ENCODE assay signal across 12 cellular contexts in genomic region chr1:234554478-234555311, GRCh38. TPM values are rescaled to one million over a fixed set of nuclear protein-coding genes. Genes with fewer than 3 reads are reported as not detected.
DNase-seq lines count a peak whose midpoint lies in the region; ATAC-seq and TF ChIP-seq lines count a peak whose summit lies in the region.
"Had no signal": no experiment of that assay in that cellular context is flagged by ENCODE, and none has a peak within 500 bp of the region (broad histone marks: within the 10 kb centered on the region; RNA-seq: fewer than 3 reads in every experiment).

No MANE protein-coding gene starts in this region.

- dilution Hi-C loops in IMR-90 (cut with HindIII; ENCODE audit: low sequenced_read_pairs, unreplicated experiment): no loop called here

- H3K79me1 ChIP-seq in IMR-90 (ENCODE audit: low read depth in 1 of 2, low read length in 2 of 2): no peaks in the 10 kb centered on the region

- no TSS peak for BruUV-seq in IMR-90 (replicated peaks; lab: Mats Ljungman, UMichigan)

- H3K14ac ChIP-seq in IMR-90 (replicated peaks; ENCODE audit: low read depth, low read length): peak overlapping the region; percentile 69; the same call in 1 of the 2 replicates

- no peak for TF ChIP-seq RAD21 in IMR-90 (IDR thresholded peaks at IDR 0.05; ENCODE audit: low read length)

- H3K27me3 ChIP-seq in IMR-90 (ENCODE audit: control insufficient read depth, insufficient read depth, low read length): no peaks in the 10 kb centered on the region
- H3K27me3 ChIP-seq in rectal smooth muscle tissue (ENCODE audit: control insufficient read depth, insufficient read depth, low read length): no peaks in the 10 kb centered on the region
- no peaks in the 10 kb centered on the region for H3K27me3 ChIP-seq in H7 (ENCODE audit: control insufficient read depth, insufficient read depth, low read length)
- H3K27me3 ChIP-seq: SJCRH30 had no signal

- no peak overlapping the region for H4K8ac ChIP-seq in IMR-90 (ENCODE audit: low read depth in 2 of 2, low read length in 2 of 2)

- H3K9me3 ChIP-seq in IMR-90 (ENCODE audit: control insufficient read depth, insufficient read depth, low read length): no peaks in the 10 kb centered on the region
- H3K9me3 ChIP-seq: SJCRH30 had no signal

- no peak overlapping the region; the same call in 1 of the 2 replicates for H3K23ac ChIP-seq in IMR-90 (ENCODE audit: low read depth, low read length)

- H3K9ac ChIP-seq in IMR-90 (ENCODE audit: low read depth, low read length) (no peak overlapping the region), rectal smooth muscle tissue (ENCODE audit: low read length) (no peak overlapping the region)

- TF ChIP-seq CTCF in IMR-90 (conservative IDR thresholded peaks at IDR 0.05; ENCODE audit: low read depth, low read length) (no peak), endothelial cell (IDR thresholded peaks at IDR 0.05; ENCODE audit: unreplicated experiment) (no peak)

- WGBS in IMR-90 (ENCODE audit: extremely low coverage in 2 of 2, insufficient read length in 1 of 2), 2 experiments: 70% methylated on average over 6 of the region's 14 CpGs; no CpG with 5 or more reads in 1 of the 2 experiments

- H3K27me3 Mint-ChIP-seq in endothelial cell (ENCODE audit: unreplicated experiment) (no peaks in the 10 kb centered on the region), immature natural killer cell (ENCODE audit: low read depth in 3 of 3) (peaks cover 0 to 2% (median 0%) of the 10 kb centered on the region in 3 donors)

- peak overlapping the region; percentile 26 for H2AK9ac ChIP-seq in IMR-90 (replicated peaks; ENCODE audit: low read depth, low read length, poor library complexity)

- H2BK20ac ChIP-seq in IMR-90 (ENCODE audit: low read depth, low read length): peak overlapping the region; percentile 46

- in situ Hi-C loops in IMR-90 (cut with MboI; ENCODE audit: low sequenced_read_pairs): no loop called here

- no peak for TF ChIP-seq POLR2A in IMR-90 (IDR thresholded peaks at IDR 0.05; ENCODE audit: low read depth, low read length)

- H3K4me3 Mint-ChIP-seq in endothelial cell (ENCODE audit: unreplicated experiment) (no peak overlapping the region), immature natural killer cell (no peak overlapping the region)
- H3K4me3 Mint-ChIP-seq: activated T-cell treated with anti-CD3 and anti-CD28 coated beads, Interleukin-2, amount 50 U/mL, for 72 hours had no signal

- no peak overlapping the region for H3K56ac ChIP-seq in IMR-90 (ENCODE audit: extremely low read depth, insufficient read depth, low read length)

- H3K27ac Mint-ChIP-seq in endothelial cell (ENCODE audit: unreplicated experiment) (peak overlapping the region; percentile 92), immature natural killer cell (no peak overlapping the region)
- H3K27ac Mint-ChIP-seq: activated T-cell treated with anti-CD3 and anti-CD28 coated beads, Interleukin-2, amount 50 U/mL, for 72 hours had no signal

- POLR2A ChIA-PET in IMR-90 (lab: Charles Lee; ENCODE audit: unreplicated experiment): no interaction called here

- H3K36me3 ChIP-seq in IMR-90 (ENCODE audit: control insufficient read depth, insufficient read depth, low read length) (no peaks in the 10 kb centered on the region), rectal smooth muscle tissue (ENCODE audit: control insufficient read depth, insufficient read depth, low read length) (no peaks in the 10 kb centered on the region), H7 (replicated peaks; ENCODE audit: control insufficient read depth, insufficient read depth, low read length) (no peaks in the 10 kb centered on the region)
- H3K36me3 ChIP-seq: SJCRH30 had no signal

- no peak overlapping the region for H3K27ac ChIP-seq in IMR-90 (ENCODE audit: insufficient read depth, low read length)
- H3K27ac ChIP-seq in rectal smooth muscle tissue (ENCODE audit: low read depth, low read length): peak overlapping the region; percentile 90
- H3K27ac ChIP-seq: SJCRH30 had no signal

- H3K9me3 Mint-ChIP-seq in endothelial cell (ENCODE audit: unreplicated experiment): no peaks in the 10 kb centered on the region
- no peaks in the 10 kb centered on the region for H3K9me3 Mint-ChIP-seq in immature natural killer cell
- H3K9me3 Mint-ChIP-seq: activated T-cell treated with anti-CD3 and anti-CD28 coated beads, Interleukin-2, amount 50 U/mL, for 72 hours had no signal

- no peak overlapping the region for H3K4me3 ChIP-seq in IMR-90 (ENCODE audit: insufficient read depth, low read depth, low read length)
- no peak overlapping the region for H3K4me3 ChIP-seq in rectal smooth muscle tissue (ENCODE audit: low read length)
- H3K4me3 ChIP-seq in H7 (ENCODE audit: insufficient read depth, low read depth, low read length): no peak overlapping the region
- H3K4me3 ChIP-seq: SJCRH30 had no signal

- no peak overlapping the region for H2BK5ac ChIP-seq in IMR-90 (ENCODE audit: low read depth, low read length, poor library complexity, severe bottlenecking)

- peak overlapping the region; percentile 44; the same call in 1 of the 2 replicates for H2BK120ac ChIP-seq in IMR-90 (ENCODE audit: low read depth, low read length)

- DNase-seq in IMR-90 (no peak), NCI-H2171 (lab: John Stamatoyannopoulos, UW) (peak; percentile 13), endothelial cell (ENCODE audit: low spot score) (no peak), immature natural killer cell (no peak), H7 (no peak)
- DNase-seq: activated T-cell treated with anti-CD3 and anti-CD28 coated beads, Interleukin-2, amount 50 U/mL, for 72 hours; GOT3; NCI-H524; SJCRH30 had no signal

- H2AK5ac ChIP-seq in IMR-90 (ENCODE audit: low read depth, low read length): peak overlapping the region; percentile 75; the same call in 1 of the 2 replicates

- no peaks in the 10 kb centered on the region for H3K36me3 Mint-ChIP-seq in endothelial cell (ENCODE audit: low read depth, unreplicated experiment)
- no peaks in the 10 kb centered on the region for H3K36me3 Mint-ChIP-seq in immature natural killer cell

- peaks cover 45% of the 10 kb centered on the region for H3K4me1 Mint-ChIP-seq in endothelial cell (ENCODE audit: unreplicated experiment)
- no peaks in the 10 kb centered on the region for H3K4me1 Mint-ChIP-seq in immature natural killer cell

- H4K5ac ChIP-seq in IMR-90 (ENCODE audit: low read depth, low read length): 0 out of 2 replicates have a peak overlapping the region, but pooled peaks have one; percentile 16

- no peak overlapping the region for H3K4me2 ChIP-seq in IMR-90 (ENCODE audit: low read depth, low read length)

- ATAC-seq in IMR-90 (ENCODE audit: low read depth) (no peak), HG03520 (IDR thresholded peaks at IDR 0.05; ENCODE audit: unreplicated experiment) (no peak)
- ATAC-seq: activated CD4-positive, CD25-positive, alpha-beta regulatory T cell treated with anti-CD3 and anti-CD28 coated beads, Interleukin-2, amount 50 U/mL, for 24 hours; activated T-cell treated with anti-CD3 and anti-CD28 coated beads, Interleukin-2, amount 50 U/mL, for 72 hours had no signal

- intact Hi-C loops in IMR-90 (cut with micrococcal nuclease): no loop called here

- peak overlapping the region; percentile 44; the same call in 1 of the 3 replicates for H2BK15ac ChIP-seq in IMR-90 (ENCODE audit: low read depth, low read length)

- 0 out of 2 replicates have a peak overlapping the region, but pooled peaks have one; percentile 12 for H3K18ac ChIP-seq in IMR-90 (ENCODE audit: low read depth, low read length)

- H4K20me1 ChIP-seq in IMR-90 (ENCODE audit: insufficient read depth, low read length): no peaks in the 10 kb centered on the region

- H2AFZ ChIP-seq in IMR-90 (replicated peaks; ENCODE audit: low read length, poor library complexity): peak overlapping the region; percentile 46

- H3K4ac ChIP-seq in IMR-90 (ENCODE audit: low read depth, low read length): peak overlapping the region; percentile 65

- peak overlapping the region; percentile 24; the same call in 1 of the 2 replicates for H4K91ac ChIP-seq in IMR-90 (ENCODE audit: insufficient read depth, low read depth, low read length)

- H3K9me1 ChIP-seq in IMR-90 (ENCODE audit: insufficient read depth, low read length): peaks cover 19% of the 10 kb centered on the region

- CTCF ChIA-PET in IMR-90 (lab: Yijun Ruan, JAX): interaction anchor here (1.0 kb wide), 1 partner anchor 14 kb away, joined by 3 read pairs; no protein-coding TSS in a partner anchor

- H3K4me1 ChIP-seq in IMR-90 (ENCODE audit: control insufficient read depth, insufficient read depth, low read length): peaks cover 10% of the 10 kb centered on the region
- peaks cover 19% of the 10 kb centered on the region for H3K4me1 ChIP-seq in rectal smooth muscle tissue (ENCODE audit: control insufficient read depth, insufficient read depth, low read length)
- H3K4me1 ChIP-seq: SJCRH30 had no signal

TF ChIP-seq in IMR-90, 13 proteins besides CTCF, POLR2A, EP300 and RAD21 (continues in another document):
- TF ChIP-seq RFX5 (IDR thresholded peaks at IDR 0.05; ENCODE audit: low read depth, low read length) (no peak), MXI1 (IDR thresholded peaks at IDR 0.05; ENCODE audit: borderline replicate concordance, low read depth, low read length) (no peak), SMC3 (IDR thresholded peaks at IDR 0.05; ENCODE audit: low read depth, low read length) (no peak), FOS (IDR thresholded peaks at IDR 0.05; ENCODE audit: low read depth, low read length) (no peak), NFE2L2 (IDR thresholded peaks at IDR 0.05; ENCODE audit: low read depth, low read length) (no peak), ELK1 (IDR thresholded peaks at IDR 0.05; ENCODE audit: borderline replicate concordance, low read depth, low read length) (no peak), RCOR1 (IDR thresholded peaks at IDR 0.05; ENCODE audit: insufficient replicate concordance, low read length) (no peak), MAFK (IDR thresholded peaks at IDR 0.05; ENCODE audit: low read depth, low read length) (no peak), BHLHE40 (IDR thresholded peaks at IDR 0.05; ENCODE audit: low read depth, low read length) (no peak)

RNA-seq across cellular contexts. Expression of gene IRF2BP2, which starts 55.3 kb away (rescaled TPM):
- total RNA-seq in IMR-90 (2012; rRNA removed) (37.2 and 47.0 TPM in 2 replicates), endothelial cell (ENCODE audit: unreplicated experiment) (158 TPM)
- polyA plus RNA-seq in IMR-90 (2012; rRNA removed) (56.5 and 66.6 TPM in 2 replicates), immature natural killer cell (10 to 100 TPM; 19.1 to 28.2 (median 26.4) TPM)
- 12.6 and 82.3 TPM in 2 replicates for polyA plus RNA-seq in IMR-90 (2012; cell fraction: cytosol; rRNA removed)
- 216 and 242 TPM in 2 replicates for polyA plus RNA-seq in IMR-90 (2012; cell fraction: nucleus; rRNA removed; ENCODE audit: low replicate concordance)
- 67.0 and 90.9 TPM in 2 replicates for total RNA-seq in H7 (2014; rRNA removed; shearing (Covaris generic))
